ENCODE assay signal across 8 cellular contexts in the genomic region with DNA sequence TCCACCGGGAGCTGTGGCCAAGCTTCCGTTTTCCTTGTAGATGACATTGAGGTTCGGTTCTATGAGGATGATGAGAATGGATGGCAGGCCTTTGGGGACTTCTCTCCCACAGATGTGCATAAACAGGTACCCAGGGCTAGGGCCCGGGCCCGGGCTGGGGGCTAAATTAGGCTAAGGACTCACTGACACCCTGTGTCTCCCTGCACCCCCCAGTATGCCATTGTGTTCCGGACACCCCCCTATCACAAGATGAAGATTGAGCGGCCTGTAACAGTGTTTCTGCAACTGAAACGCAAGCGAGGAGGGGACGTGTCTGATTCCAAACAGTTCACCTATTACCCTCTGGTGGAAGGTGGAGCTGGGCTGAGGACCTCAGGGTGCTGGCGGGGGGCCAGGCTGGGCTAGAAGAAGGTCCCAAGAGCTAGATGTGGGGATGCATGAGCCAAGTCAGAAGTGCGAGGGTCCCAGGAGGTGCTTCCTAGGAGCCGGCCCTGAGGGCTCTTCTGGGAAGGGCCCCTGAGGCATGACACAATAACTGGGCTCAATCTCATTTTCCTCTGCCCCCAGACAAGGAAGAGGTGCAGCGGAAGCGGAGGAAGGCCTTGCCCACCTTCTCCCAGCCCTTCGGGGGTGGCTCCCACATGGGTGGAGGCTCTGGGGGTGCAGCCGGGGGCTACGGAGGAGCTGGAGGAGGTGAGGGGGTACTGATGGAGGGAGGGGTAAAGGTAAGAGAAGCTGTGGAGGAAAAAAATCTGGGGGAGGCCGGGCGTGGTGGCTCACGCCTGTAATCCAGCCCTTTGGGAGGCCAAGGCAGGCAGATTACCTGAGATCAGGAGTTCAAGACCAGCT. TPM values are rescaled to one million over a fixed set of nuclear protein-coding genes. Genes with fewer than 3 reads are reported as not detected.
DNase-seq lines count a peak whose midpoint lies in the region; ATAC-seq and TF ChIP-seq lines count a peak whose summit lies in the region.
"Had no signal": no experiment of that assay in that cellular context is flagged by ENCODE, and none has a peak within 500 bp of the region (broad histone marks: within the 10 kb centered on the region; RNA-seq: fewer than 3 reads in every experiment).

No MANE protein-coding gene starts in this region.

- H3K27me3 ChIP-seq in GM23248 (replicated peaks; ENCODE audit: insufficient read depth) (no peaks in the 10 kb centered on the region), RWPE2 (ENCODE audit: insufficient read depth, poor library complexity, severe bottlenecking) (no peaks in the 10 kb centered on the region), gastroesophageal sphincter (no peaks in the 10 kb centered on the region)

- H3K36me3 ChIP-seq in GM23248 (ENCODE audit: low read depth) = no peaks in the 10 kb centered on the region
- H3K36me3 ChIP-seq in RWPE2 (ENCODE audit: low read depth) = peaks cover 27% of the 10 kb centered on the region
- peaks cover 0 to 56% of the 10 kb centered on the region in 2 donors for H3K36me3 ChIP-seq in gastroesophageal sphincter

- H3K4me3 ChIP-seq in GM23248 (peak overlapping the region; percentile 73), RWPE2 (ENCODE audit: severe bottlenecking) (no peak overlapping the region), gastroesophageal sphincter (peak overlapping the region in 1 of 2 donors; percentile 68)

- peaks cover 14% of the 10 kb centered on the region for H3K79me2 ChIP-seq in GM23248 (ENCODE audit: insufficient read depth)

- DNase-seq in GM23248 (no peak), RWPE2 (ENCODE audit: low spot score) (no peak), NCI-H1694 treated with DMSO at 0.1 percent for 48 hours (lab: John Stamatoyannopoulos, UW) (no peak), globus pallidus (ENCODE audit: low spot score) (no peak)
- no peak for DNase-seq in stimulated activated effector memory CD8-positive, alpha-beta T cell treated with anti-CD3 and anti-CD28 coated beads, Interleukin-12 subunit alpha, Interleukin-12 subunit beta, amount 100 ng/mL, for 72 hours (ENCODE audit: low spot score in 2 of 2)
- no peak for DNase-seq in stimulated activated CD4-positive, alpha-beta T cell treated with anti-CD3 and anti-CD28 coated beads, Interleukin-4, amount 100 ng/mL, for 24 hours
- DNase-seq: foreskin fibroblast had no signal

- H3K4me2 ChIP-seq in GM23248 (ENCODE audit: unreplicated experiment) = no peak overlapping the region

- H3K9me3 ChIP-seq in GM23248 (ENCODE audit: low read depth) (no peaks in the 10 kb centered on the region), RWPE2 (ENCODE audit: severe bottlenecking) (no peaks in the 10 kb centered on the region), gastroesophageal sphincter (no peaks in the 10 kb centered on the region)

- H3K4me3 Mint-ChIP-seq in stimulated activated effector memory CD8-positive, alpha-beta T cell treated with anti-CD3 and anti-CD28 coated beads, Interleukin-12 subunit alpha, Interleukin-12 subunit beta, amount 100 ng/mL, for 72 hours = peak overlapping the region; percentile 91

- in situ Hi-C loops in GM23248 (cut with MboI) = no loop called here

- no peaks in the 10 kb centered on the region for H4K20me1 ChIP-seq in GM23248 (ENCODE audit: insufficient read depth)

- H3K27ac ChIP-seq in GM23248 (no peak overlapping the region), RWPE2 (ENCODE audit: poor library complexity, severe bottlenecking) (peak overlapping the region; percentile 16), gastroesophageal sphincter (peak overlapping the region in 3 of 4 donors; percentile 95 to 98 (median 96))

- no peaks in the 10 kb centered on the region for H3K9me3 Mint-ChIP-seq in stimulated activated effector memory CD8-positive, alpha-beta T cell treated with anti-CD3 and anti-CD28 coated beads, Interleukin-12 subunit alpha, Interleukin-12 subunit beta, amount 100 ng/mL, for 72 hours

- no peak for TF ChIP-seq POLR2A in gastroesophageal sphincter (IDR thresholded peaks at IDR 0.05)

- no peak for TF ChIP-seq EP300 in gastroesophageal sphincter (IDR thresholded peaks at IDR 0.05)

- peaks cover 86% of the 10 kb centered on the region for H3K36me3 Mint-ChIP-seq in stimulated activated effector memory CD8-positive, alpha-beta T cell treated with anti-CD3 and anti-CD28 coated beads, Interleukin-12 subunit alpha, Interleukin-12 subunit beta, amount 100 ng/mL, for 72 hours

- H3K4me1 ChIP-seq in GM23248 (ENCODE audit: insufficient read depth) (peaks cover 19% of the 10 kb centered on the region), RWPE2 (ENCODE audit: insufficient read depth, poor library complexity, severe bottlenecking) (peaks cover 12% of the 10 kb centered on the region), gastroesophageal sphincter (peaks cover 0 to 86% (median 28%) of the 10 kb centered on the region in 3 donors)

- H2AFZ ChIP-seq in GM23248 = no peak overlapping the region

- WGBS in GM23248 (ENCODE audit: low coverage in 1 of 2, low lambda C conversion rate in 2 of 2, missing lambda C conversion rate in 2 of 2), 2 experiments = 83 to 91% methylated on average over 20 to 21 of the region's 21 CpGs
- 68 to 100% methylated on average over 1 to 5 of the region's 21 CpGs for WGBS in gastroesophageal sphincter (ENCODE audit: low coverage in 1 of 2), 2 donors

- H3K9ac ChIP-seq in GM23248 = peak overlapping the region; percentile 71

- ATAC-seq in RWPE2 (ENCODE audit: low read depth) (no peak), gastroesophageal sphincter (no peak)
- ATAC-seq in stimulated activated effector memory CD8-positive, alpha-beta T cell treated with anti-CD3 and anti-CD28 coated beads, Interleukin-12 subunit alpha, Interleukin-12 subunit beta, amount 100 ng/mL, for 72 hours = no peak

- peaks cover 49% of the 10 kb centered on the region for H3K4me1 Mint-ChIP-seq in stimulated activated effector memory CD8-positive, alpha-beta T cell treated with anti-CD3 and anti-CD28 coated beads, Interleukin-12 subunit alpha, Interleukin-12 subunit beta, amount 100 ng/mL, for 72 hours

- peak overlapping the region; percentile 78 for H3K27ac Mint-ChIP-seq in stimulated activated effector memory CD8-positive, alpha-beta T cell treated with anti-CD3 and anti-CD28 coated beads, Interleukin-12 subunit alpha, Interleukin-12 subunit beta, amount 100 ng/mL, for 72 hours

- H3F3A ChIP-seq in GM23248 (ENCODE audit: insufficient read depth) = 0 out of 2 replicates have a peak, but pooled peaks cover 4% of the 10 kb centered on the region

- H3K9me2 ChIP-seq in GM23248 (ENCODE audit: insufficient read depth) = no peaks in the 10 kb centered on the region

- no peak for TF ChIP-seq CTCF in RWPE2 (IDR thresholded peaks at IDR 0.05; ENCODE audit: poor library complexity, severe bottlenecking)
- TF ChIP-seq CTCF in gastroesophageal sphincter (IDR thresholded peaks at IDR 0.05) = no peak

RNA-seq across cellular contexts. Expression of gene NFKB2, which starts 2.9 kb away (rescaled TPM):
- total RNA-seq in GM23248 (2014; rRNA removed; shearing (Covaris generic)) = 21.5 and 34.7 TPM in 2 replicates
- polyA plus RNA-seq in GM23248 (2016; fragmentation: Nextera tagmentation; extraction: Ambion mirVana) = 5.7 and 6.7 TPM in 2 replicates
- total RNA-seq in gastroesophageal sphincter = 10 to 100 TPM; 20.5 to 31.6 (median 24.8) TPM

RNA-seq across cellular contexts. Expression of gene PSD, which starts 20.2 kb away (rescaled TPM):
- total RNA-seq in GM23248 (2014; rRNA removed; shearing (Covaris generic)) = 1.0 and 11.3 TPM in 2 replicates
- polyA plus RNA-seq in GM23248 (2016; fragmentation: Nextera tagmentation; extraction: Ambion mirVana) = 0.95 and 1.8 TPM in 2 replicates
- 100 to 1,000 TPM in 1 of 4 donors, 10 to 100 TPM in 3; 28.6 to 195 (median 41.4) TPM for total RNA-seq in gastroesophageal sphincter

RNA-seq across cellular contexts. Expression of gene FBXL15, which starts 22.2 kb away (rescaled TPM):
- 23.1 and 23.6 TPM in 2 replicates for total RNA-seq in GM23248 (2014; rRNA removed; shearing (Covaris generic))
- polyA plus RNA-seq in GM23248 (2016; fragmentation: Nextera tagmentation; extraction: Ambion mirVana) = 17.7 and 19.8 TPM in 2 replicates
- 10 to 100 TPM; 18.6 to 41.9 (median 26.1) TPM for total RNA-seq in gastroesophageal sphincter

RNA-seq across cellular contexts. Expression of gene CUEDC2, which starts 34.0 kb away (rescaled TPM):
- total RNA-seq in GM23248 (2014; rRNA removed; shearing (Covaris generic)) = 54.1 and 58.8 TPM in 2 replicates
- 85.9 and 87.6 TPM in 2 replicates for polyA plus RNA-seq in GM23248 (2016; fragmentation: Nextera tagmentation; extraction: Ambion mirVana)
- total RNA-seq in gastroesophageal sphincter = 10 to 100 TPM; 61.4 to 84.3 (median 67.5) TPM

RNA-seq across cellular contexts. Expression of gene C10orf95, which starts 52.9 kb away (rescaled TPM):
- not detected in 2 replicates for total RNA-seq in GM23248 (2014; rRNA removed; shearing (Covaris generic))
- not detected in 2 replicates for polyA plus RNA-seq in GM23248 (2016; fragmentation: Nextera tagmentation; extraction: Ambion mirVana)
- total RNA-seq in gastroesophageal sphincter = not detected
